9 cellular contexts compared by ENCODE assay signal in the genomic region with DNA sequence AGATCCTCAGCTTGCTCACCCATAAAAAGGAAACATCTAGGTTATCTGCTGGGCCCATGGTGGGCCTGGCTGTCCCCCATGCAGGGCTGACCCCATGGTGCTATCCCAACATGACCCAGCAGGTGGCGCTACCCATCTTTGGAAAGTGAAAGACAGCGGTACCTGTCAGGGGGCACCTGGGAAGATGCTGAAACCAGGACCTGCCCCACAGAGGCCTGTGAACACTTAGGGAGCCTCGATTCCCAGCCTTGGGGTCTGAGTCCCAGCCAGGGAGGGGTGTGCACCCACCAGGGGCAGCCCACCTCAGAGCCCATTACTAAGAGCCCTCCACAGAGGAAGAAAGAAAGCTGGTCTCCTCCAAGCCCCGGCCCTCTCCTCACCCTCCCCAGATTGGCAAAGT. TPM values are rescaled to one million over a fixed set of nuclear protein-coding genes. Genes with fewer than 3 reads are reported as not detected.
DNase-seq lines count a peak whose midpoint lies in the region; ATAC-seq lines count a peak whose summit lies in the region.
"Had no signal": no experiment of that assay in that cellular context is flagged by ENCODE, and none has a peak within 500 bp of the region (broad histone marks: within the 10 kb centered on the region; RNA-seq: fewer than 3 reads in every experiment).

No MANE protein-coding gene starts in this region.

- H3K27ac ChIP-seq in SJCRH30, result no peak overlapping the region

- H3K9me3 Mint-ChIP-seq in activated naive CD4-positive, alpha-beta T cell treated with anti-CD3 and anti-CD28 coated beads, Interleukin-2, amount 10 ng/mL, durations not matched to agents 7 days and 5 days, result no peaks in the 10 kb centered on the region
- H3K9me3 Mint-ChIP-seq: activated naive CD4-positive, alpha-beta T cell treated with anti-CD3 and anti-CD28 coated beads, Interleukin-2, amount 50 U/mL, for 24 hours had no signal

- ATAC-seq in HG02885 (IDR thresholded peaks at IDR 0.05; ENCODE audit: poor library complexity, unreplicated experiment) (peak; percentile 44), left ventricle myocardium superior (peak; percentile 54), GM21528 (IDR thresholded peaks at IDR 0.05; ENCODE audit: low FRiP score, unreplicated experiment) (no peak)

- H3K36me3 Mint-ChIP-seq in activated naive CD4-positive, alpha-beta T cell treated with anti-CD3 and anti-CD28 coated beads, Interleukin-2, amount 10 ng/mL, durations not matched to agents 7 days and 5 days, result peaks cover 57% of the 10 kb centered on the region

- no peak overlapping the region for H3K27ac Mint-ChIP-seq in activated naive CD4-positive, alpha-beta T cell treated with anti-CD3 and anti-CD28 coated beads, Interleukin-2, amount 10 ng/mL, durations not matched to agents 7 days and 5 days
- H3K27ac Mint-ChIP-seq: activated naive CD4-positive, alpha-beta T cell treated with anti-CD3 and anti-CD28 coated beads, Interleukin-2, amount 50 U/mL, for 24 hours had no signal

- no peaks in the 10 kb centered on the region for H3K27me3 Mint-ChIP-seq in activated naive CD4-positive, alpha-beta T cell treated with anti-CD3 and anti-CD28 coated beads, Interleukin-2, amount 10 ng/mL, durations not matched to agents 7 days and 5 days
- H3K27me3 Mint-ChIP-seq: activated naive CD4-positive, alpha-beta T cell treated with anti-CD3 and anti-CD28 coated beads, Interleukin-2, amount 50 U/mL, for 24 hours had no signal

- H3K36me3 ChIP-seq in SJCRH30, result peaks cover 89% of the 10 kb centered on the region

- H3K4me3 Mint-ChIP-seq in activated naive CD4-positive, alpha-beta T cell treated with anti-CD3 and anti-CD28 coated beads, Interleukin-2, amount 10 ng/mL, durations not matched to agents 7 days and 5 days, result no peak overlapping the region
- H3K4me3 Mint-ChIP-seq: activated naive CD4-positive, alpha-beta T cell treated with anti-CD3 and anti-CD28 coated beads, Interleukin-2, amount 50 U/mL, for 24 hours had no signal

- no peaks in the 10 kb centered on the region for H3K4me1 ChIP-seq in SJCRH30

- intact Hi-C loops in left ventricle myocardium superior (cut with micrococcal nuclease), result loop anchor here (5.0 kb wide), 1 partner anchor 76 kb away; no protein-coding TSS in a partner anchor

- H3K27me3 ChIP-seq in SJCRH30, result no peaks in the 10 kb centered on the region

- CTCF ChIA-PET in activated naive CD4-positive, alpha-beta T cell treated with anti-CD3 and anti-CD28 coated beads, Interleukin-2, amount 10 ng/mL, durations not matched to agents 7 days and 5 days (lab: Charles Lee), result interaction anchor here (1.2 to 7.9 kb wide), 6 partner anchors 9 to 74 kb away, joined by 3 to 108 read pairs (median 5); a partner anchor contains a TSS

- peaks cover 21% of the 10 kb centered on the region for H3K4me1 Mint-ChIP-seq in activated naive CD4-positive, alpha-beta T cell treated with anti-CD3 and anti-CD28 coated beads, Interleukin-2, amount 10 ng/mL, durations not matched to agents 7 days and 5 days

- peak; percentile 2 for DNase-seq in DMS 273 treated with DMSO at 0.1 percent for 48 hours (lab: John Stamatoyannopoulos, UW)
- peak; percentile 67 to 79 for DNase-seq in SJCRH30
- DNase-seq in activated naive CD4-positive, alpha-beta T cell treated with anti-CD3 and anti-CD28 coated beads, Interleukin-2, amount 10 ng/mL, durations not matched to agents 7 days and 5 days, result peak; percentile 89
- peak; percentile 74 for DNase-seq in left ventricle myocardium superior
- DNase-seq in smooth muscle cell of the brain vasculature (ENCODE audit: low read depth, low spot score), result peak; percentile 12
- no peak for DNase-seq in NCI-H226

- no peaks in the 10 kb centered on the region for H3K9me3 ChIP-seq in SJCRH30 (replicated peaks)

- no peak overlapping the region for H3K4me3 ChIP-seq in SJCRH30

RNA-seq across cellular contexts. Expression of a gene that starts 46.6 kb away (rescaled TPM):
- total RNA-seq in SJCRH30 (2014; rRNA removed; shearing (Covaris generic)), result 15.8 and 16.7 TPM in 2 replicates
- total RNA-seq in left ventricle myocardium superior, result 7.6 TPM

RNA-seq across cellular contexts. Expression of a gene that starts 48.1 kb away (rescaled TPM):
- total RNA-seq in SJCRH30 (2014; rRNA removed; shearing (Covaris generic)), result 64.6 and 65.1 TPM in 2 replicates
- 39.2 TPM for total RNA-seq in left ventricle myocardium superior
